In the genomic region with DNA sequence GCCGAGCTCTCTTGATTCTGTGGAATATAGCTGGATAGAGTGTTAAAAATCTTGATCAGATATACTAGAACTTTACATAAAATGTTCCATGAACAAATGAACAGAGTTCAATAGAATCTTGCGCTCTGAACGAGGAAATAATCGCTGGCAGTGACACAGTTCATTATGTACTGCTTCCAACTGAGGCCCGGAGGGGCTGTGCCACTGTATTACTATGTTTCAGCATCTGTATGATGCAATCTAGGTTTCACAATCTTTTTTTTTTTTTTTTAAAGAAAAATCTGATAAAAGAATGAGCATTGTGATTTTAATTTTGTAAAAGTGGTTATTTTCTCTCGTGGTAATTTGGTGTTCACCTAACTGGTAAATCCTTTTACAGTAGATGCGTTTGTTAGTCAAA, we compare ENCODE assay signal across 12 cellular contexts.
DNase-seq lines count a peak whose midpoint lies in the region; ATAC-seq and TF ChIP-seq lines count a peak whose summit lies in the region.
"Had no signal": no experiment of that assay in that cellular context is flagged by ENCODE, and none has a peak within 500 bp of the region (broad histone marks: within the 10 kb centered on the region; RNA-seq: fewer than 3 reads in every experiment).

No MANE protein-coding gene starts in this region.

- no peak for TF ChIP-seq EP300 in gastroesophageal sphincter (IDR thresholded peaks at IDR 0.05)

- H3K9me3 Mint-ChIP-seq in HFFc6 (no peaks in the 10 kb centered on the region), WTC11 (no peaks in the 10 kb centered on the region)
- H3K9me3 Mint-ChIP-seq: nephron progenitor cell; stimulated activated naive B cell treated with anti-CD40 and anti-IgM and Interleukin-4, amounts not matched to agents 10 μg/mL and 1 μg/mL and 100 μg/mL, for 72 hours had no signal

- H3K4me1 Mint-ChIP-seq in HFFc6 (ENCODE audit: low read depth) (peaks cover 75% of the 10 kb centered on the region), WTC11 (peaks cover 71% of the 10 kb centered on the region)
- H3K4me1 Mint-ChIP-seq: nephron progenitor cell; stimulated activated naive B cell treated with anti-CD40 and anti-IgM and Interleukin-4, amounts not matched to agents 10 μg/mL and 1 μg/mL and 100 μg/mL, for 72 hours had no signal

- ATAC-seq in WTC11 (no peak), gastroesophageal sphincter (peak; percentile 75)
- ATAC-seq: stimulated activated naive B cell treated with anti-CD40 and anti-IgM and Interleukin-4, amounts not matched to agents 10 μg/mL and 1 μg/mL and 100 μg/mL, for 72 hours had no signal

- CTCF ChIA-PET in WTC11 (lab: Charles Lee): no interaction called here

- H3K27me3 ChIP-seq in gastroesophageal sphincter (no peaks in the 10 kb centered on the region), subcutaneous abdominal adipose tissue (ENCODE audit: control insufficient read depth in 5 of 5, insufficient read depth in 4 of 5, low read length in 5 of 5) (no peaks in the 10 kb centered on the region)
- H3K27me3 ChIP-seq: ascending aorta had no signal

- H3K4me1 ChIP-seq in gastroesophageal sphincter (peaks cover 0 to 49% (median 3%) of the 10 kb centered on the region in 3 donors), subcutaneous abdominal adipose tissue (ENCODE audit: control insufficient read depth in 5 of 5, insufficient read depth in 5 of 5, low read length in 5 of 5) (peaks cover 0 to 52% (median 22%) of the 10 kb centered on the region in 5 donors)

- H3K27me3 Mint-ChIP-seq in HFFc6 (ENCODE audit: insufficient read depth): peaks cover 5% of the 10 kb centered on the region; the same call in 1 of the 2 replicates
- no peaks in the 10 kb centered on the region for H3K27me3 Mint-ChIP-seq in WTC11 (ENCODE audit: low read depth)
- H3K27me3 Mint-ChIP-seq: stimulated activated naive B cell treated with anti-CD40 and anti-IgM and Interleukin-4, amounts not matched to agents 10 μg/mL and 1 μg/mL and 100 μg/mL, for 72 hours had no signal

- H3K4me3 ChIP-seq in gastroesophageal sphincter (no peak overlapping the region), subcutaneous abdominal adipose tissue (ENCODE audit: low read depth in 1 of 5, low read length in 5 of 5) (no peak overlapping the region)
- H3K4me3 ChIP-seq: ascending aorta had no signal

- 75 to 81% methylated on average over 7 of the region's 7 CpGs for WGBS in gastroesophageal sphincter (ENCODE audit: low coverage in 1 of 2), 2 donors

- H3K36me3 ChIP-seq in gastroesophageal sphincter: peaks cover 18 to 91% of the 10 kb centered on the region in 2 donors
- H3K36me3 ChIP-seq in subcutaneous abdominal adipose tissue (ENCODE audit: control insufficient read depth in 5 of 5, insufficient read depth in 5 of 5, low read length in 5 of 5): peaks cover 44 to 82% (median 69%) of the 10 kb centered on the region in 5 donors

- POLR2A ChIA-PET in WTC11 (lab: Charles Lee): no interaction called here

- DNase-seq in HFFc6: no peak
- no peak for DNase-seq in WTC11 (ENCODE audit: low spot score)
- no peak for DNase-seq in activated T-cell treated with anti-CD3 and anti-CD28 coated beads for 4 hours
- no peak for DNase-seq in activated CD4-positive, alpha-beta T cell treated with anti-CD3 and anti-CD28 coated beads, Interleukin-2, amount 50 U/mL, for 1 hour
- no peak for DNase-seq in dermis blood vessel endothelial cell
- DNase-seq: erythroblast; Kasumi-1; nephron progenitor cell; stimulated activated naive B cell treated with anti-CD40 and anti-IgM and Interleukin-4, amounts not matched to agents 10 μg/mL and 1 μg/mL and 100 μg/mL, for 72 hours had no signal

- peak overlapping the region in 2 of 4 donors; percentile 1 to 43 for H3K27ac ChIP-seq in gastroesophageal sphincter
- peak overlapping the region; percentile 80 for H3K27ac ChIP-seq in subcutaneous abdominal adipose tissue (ENCODE audit: low read depth, low read length)
- H3K27ac ChIP-seq: ascending aorta had no signal

- H3K27ac Mint-ChIP-seq in HFFc6: peak overlapping the region; percentile 50
- peak overlapping the region; percentile 86 for H3K27ac Mint-ChIP-seq in WTC11
- H3K27ac Mint-ChIP-seq: nephron progenitor cell; stimulated activated naive B cell treated with anti-CD40 and anti-IgM and Interleukin-4, amounts not matched to agents 10 μg/mL and 1 μg/mL and 100 μg/mL, for 72 hours had no signal

- H3K9me3 ChIP-seq in gastroesophageal sphincter: no peaks in the 10 kb centered on the region
- H3K9me3 ChIP-seq in subcutaneous abdominal adipose tissue (ENCODE audit: control insufficient read depth in 5 of 5, low read length in 5 of 5): no peaks in the 10 kb centered on the region
- H3K9me3 ChIP-seq: ascending aorta had no signal

- TF ChIP-seq CTCF in HFFc6 (IDR thresholded peaks at IDR 0.05) (no peak), WTC11 (IDR thresholded peaks at IDR 0.05) (no peak), gastroesophageal sphincter (IDR thresholded peaks at IDR 0.05) (no peak)

- peaks cover 67% of the 10 kb centered on the region for H3K36me3 Mint-ChIP-seq in HFFc6 (ENCODE audit: low read depth)
- H3K36me3 Mint-ChIP-seq in WTC11: peaks cover 34% of the 10 kb centered on the region
- H3K36me3 Mint-ChIP-seq: stimulated activated naive B cell treated with anti-CD40 and anti-IgM and Interleukin-4, amounts not matched to agents 10 μg/mL and 1 μg/mL and 100 μg/mL, for 72 hours had no signal

- no peak for TF ChIP-seq POLR2A in gastroesophageal sphincter (IDR thresholded peaks at IDR 0.05)

- H3K4me3 Mint-ChIP-seq in HFFc6: no peak overlapping the region; the same call in 1 of the 2 replicates
- peak overlapping the region; percentile 35 for H3K4me3 Mint-ChIP-seq in WTC11
- H3K4me3 Mint-ChIP-seq: nephron progenitor cell; stimulated activated naive B cell treated with anti-CD40 and anti-IgM and Interleukin-4, amounts not matched to agents 10 μg/mL and 1 μg/mL and 100 μg/mL, for 72 hours had no signal

- H3K9ac ChIP-seq in subcutaneous abdominal adipose tissue (ENCODE audit: low read length in 5 of 5): no peak overlapping the region

TF ChIP-seq in WTC11, 78 proteins besides CTCF, POLR2A, EP300 and RAD21:
- TF ChIP-seq GABPB1 (CRISPR knock-in tag; IDR thresholded peaks at IDR 0.05) (peak; percentile 59), RELA (CRISPR knock-in tag; IDR thresholded peaks at IDR 0.05; ENCODE audit: borderline replicate concordance) (no peak), PRDM15 (CRISPR knock-in tag; IDR thresholded peaks at IDR 0.05) (no peak), ZNF232 (CRISPR knock-in tag; IDR thresholded peaks at IDR 0.05) (no peak)
TF ChIP-seq in WTC11: peak in this region for 1.
